Comparison of ENCODE assay signal across 10 cellular contexts in the genomic region with DNA sequence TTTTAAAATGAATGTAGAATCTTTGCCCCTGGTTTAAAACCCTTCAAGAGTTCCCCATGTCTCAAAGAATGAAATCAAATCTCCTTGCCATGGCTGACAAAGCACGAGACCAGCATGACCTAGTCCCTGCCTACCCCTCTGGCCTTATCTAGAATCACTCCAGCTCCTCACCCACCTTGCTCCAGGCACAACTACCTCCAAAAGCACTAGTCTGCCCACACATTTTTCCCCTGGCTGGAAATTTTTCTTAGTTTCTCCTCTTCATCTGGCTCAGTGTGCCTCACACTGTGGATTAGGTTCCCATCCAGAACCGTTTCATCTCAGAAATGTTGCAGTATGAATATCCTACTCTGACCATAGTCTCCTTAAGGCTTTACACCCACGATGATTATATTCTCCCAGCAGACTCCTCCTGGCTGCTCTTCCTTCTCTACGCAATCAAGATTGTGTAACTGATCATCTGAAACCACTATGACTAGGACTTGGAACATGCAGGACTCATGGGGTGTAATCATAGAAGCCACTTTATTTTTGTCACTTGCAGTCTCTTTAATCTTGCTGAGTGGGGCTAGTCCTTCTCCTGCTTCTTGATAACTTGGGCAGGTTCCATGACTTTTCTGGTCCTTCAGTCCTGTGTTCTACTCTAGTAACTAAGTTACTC. TPM values are rescaled to one million over a fixed set of nuclear protein-coding genes. Genes with fewer than 3 reads are reported as not detected.
A peak's percentile ranks its signal among the peaks of the same experiment; 100 is the strongest.
DNase-seq lines count a peak whose midpoint lies in the region; ATAC-seq, FAIRE-seq and TF ChIP-seq lines count a peak whose summit lies in the region.
"Had no signal": no experiment of that assay in that cellular context is flagged by ENCODE, and none has a peak within 500 bp of the region (broad histone marks: within the 10 kb centered on the region; RNA-seq: fewer than 3 reads in every experiment).

No MANE protein-coding gene starts in this region.

- no peak for ATAC-seq in esophagus mucosa
- no peak for ATAC-seq in GM21526 (IDR thresholded peaks at IDR 0.05; ENCODE audit: low FRiP score, unreplicated experiment)
- ATAC-seq in HG03025 (IDR thresholded peaks at IDR 0.05; ENCODE audit: low FRiP score, unreplicated experiment) = no peak

- peak overlapping the region in 7 of 11 experiments; percentile 12 to 50 (median 28); a peak in 12 of 22 replicates for H3K4me2 ChIP-seq in BLaER1 treated with 17β-estradiol and CSF1 and Interleukin-3, amounts not matched to agents 10 nM and 100 nM

- FAIRE-seq in bronchial epithelial cell (lab: Jason Lieb, UNC) = no peak

- peaks cover 16 to 43% (median 24%) of the 10 kb centered on the region in 11 experiments for H3K9me3 ChIP-seq in BLaER1 treated with 17β-estradiol and CSF1 and Interleukin-3, amounts not matched to agents 10 nM and 100 nM (replicated peaks in 1 of 11)

- no peak overlapping the region for H3K4me3 ChIP-seq in BLaER1 treated with 17β-estradiol and CSF1 and Interleukin-3, amounts not matched to agents 10 nM and 100 nM
- H3K4me3 ChIP-seq in NB4 (ENCODE audit: low read depth, low read length) (no peak overlapping the region), bronchial epithelial cell (ENCODE audit: low read depth, low read length) (no peak overlapping the region)

- no peak overlapping the region for H3K9ac ChIP-seq in BLaER1 treated with 17β-estradiol and CSF1 and Interleukin-3, amounts not matched to agents 10 nM and 100 nM

- TF ChIP-seq POLR2A in NB4 (IDR thresholded peaks at IDR 0.05; ENCODE audit: extremely low read depth, insufficient read length) = no peak

- peak; percentile 80 for DNase-seq in NB4 (ENCODE audit: low read depth)
- peak; percentile 87 for DNase-seq in bronchial epithelial cell (ENCODE audit: low read depth)
- DNase-seq in myocyte (ENCODE audit: low read depth) = peak; percentile 87
- no peak for DNase-seq in SHP77 treated with DMSO at 0.1 percent for 48 hours (lab: John Stamatoyannopoulos, UW)
- DNase-seq: CD4-positive, alpha-beta memory T cell; NCI-H526 had no signal

- H3K27me3 ChIP-seq in BLaER1 treated with 17β-estradiol and CSF1 and Interleukin-3, amounts not matched to agents 10 nM and 100 nM = peaks cover 0 to 28% (median 8%) of the 10 kb centered on the region in 11 experiments; a peak in 18 of 22 replicates
- H3K27me3 ChIP-seq in bronchial epithelial cell (ENCODE audit: control insufficient read depth, insufficient read depth, low read length) = no peaks in the 10 kb centered on the region

- no peaks in the 10 kb centered on the region; a peak in 1 of 22 replicates for H3K36me3 ChIP-seq in BLaER1 treated with 17β-estradiol and CSF1 and Interleukin-3, amounts not matched to agents 10 nM and 100 nM
- H3K36me3 ChIP-seq in bronchial epithelial cell (ENCODE audit: control insufficient read depth, insufficient read depth, low read length) = no peaks in the 10 kb centered on the region

- H3K27ac ChIP-seq in BLaER1 treated with 17β-estradiol and CSF1 and Interleukin-3, amounts not matched to agents 10 nM and 100 nM = 0 out of 22 replicates have a peak overlapping the region, but pooled peaks of 1 of the 11 experiments have one; percentile 16

- TF ChIP-seq CTCF in NB4 (IDR thresholded peaks at IDR 0.05; ENCODE audit: low read depth, low read length) = no peak
- no peak for TF ChIP-seq CTCF in bronchial epithelial cell (IDR thresholded peaks at IDR 0.05; ENCODE audit: insufficient read depth, low read length, severe bottlenecking)

- H3K4me1 ChIP-seq in BLaER1 treated with 17β-estradiol and CSF1 and Interleukin-3, amounts not matched to agents 10 nM and 100 nM = peaks cover 11 to 19% (median 16%) of the 10 kb centered on the region in 10 experiments; a peak in 18 of 20 replicates

- no peaks in the 10 kb centered on the region; a peak in 1 of 22 replicates for H4K20me1 ChIP-seq in BLaER1 treated with 17β-estradiol and CSF1 and Interleukin-3, amounts not matched to agents 10 nM and 100 nM

RNA-seq across cellular contexts. Expression of a gene that starts 7.8 kb away (rescaled TPM):
- total RNA-seq in bronchial epithelial cell (16.4 and 24.0 TPM in 2 replicates), myocyte (27.9 and 28.1 TPM in 2 replicates), esophagus mucosa (15.2 TPM)
- 14.4 TPM for polyA plus RNA-seq in myocyte (2012)

RNA-seq across cellular contexts. Expression of a gene that starts 37.0 kb away (rescaled TPM):
- under 0.01 and 0.13 TPM in 2 replicates for total RNA-seq in bronchial epithelial cell
- 0.08 and 0.21 TPM in 2 replicates for total RNA-seq in myocyte
- 0.14 TPM for polyA plus RNA-seq in myocyte (2012)
- not detected for total RNA-seq in esophagus mucosa
- polyA plus RNA-seq: CD4-positive, alpha-beta memory T cell had no signal
